In genomic region chr10:101958691-101959090, GRCh38 we compare ENCODE assay signal across 22 cellular contexts.
"Had no signal": no experiment of that assay in that cellular context is flagged by ENCODE, and none has a peak within 500 bp of the region (broad histone marks: within the 10 kb centered on the region; RNA-seq: fewer than 3 reads in every experiment).

No MANE protein-coding gene starts in this region.

- H3K4me3 ChIP-seq: left lung, thyroid gland had no signal

- ATAC-seq: esophagus mucosa, T-helper 17 cell had no signal

- H3K27ac ChIP-seq: left lung, thyroid gland had no signal

- H3K9me3 Mint-ChIP-seq: activated CD4-positive, alpha-beta memory T cell treated with anti-CD3 and anti-CD28 coated beads for 36 hours; activated naive CD4-positive, alpha-beta T cell treated with anti-CD3 and anti-CD28 coated beads, Interleukin-2, amount 10 ng/mL, durations not matched to agents 7 days and 5 days; nephron; stimulated activated naive CD8-positive, alpha-beta T cell treated with anti-CD3 and anti-CD28 coated beads, Interleukin-15, Interleukin-2, amounts not matched to agents 100 ng/mL and 50 ng/mL, for 24 hours had no signal

- H3K27me3 Mint-ChIP-seq: activated CD4-positive, alpha-beta memory T cell treated with anti-CD3 and anti-CD28 coated beads for 36 hours; activated naive CD4-positive, alpha-beta T cell treated with anti-CD3 and anti-CD28 coated beads, Interleukin-2, amount 10 ng/mL, durations not matched to agents 7 days and 5 days; stimulated activated naive CD8-positive, alpha-beta T cell treated with anti-CD3 and anti-CD28 coated beads, Interleukin-15, Interleukin-2, amounts not matched to agents 100 ng/mL and 50 ng/mL, for 24 hours; T-helper 17 cell had no signal

- DNase-seq: activated CD4-positive, alpha-beta memory T cell treated with anti-CD3 and anti-CD28 coated beads for 36 hours; activated CD4-positive, alpha-beta T cell treated with anti-CD3 and anti-CD28 coated beads for 48 hours; activated CD4-positive, CD25-positive, alpha-beta regulatory T cell; activated effector memory CD4-positive, alpha-beta T cell treated with Interleukin-2 at 50 U/mL for 16 hours; activated naive CD4-positive, alpha-beta T cell treated with anti-CD3 and anti-CD28 coated beads, Interleukin-2, amount 10 ng/mL, durations not matched to agents 7 days and 5 days; activated T-cell treated with anti-CD3 and anti-CD28 coated beads, Interleukin-2, amount 50 U/mL, for 48 hours; cortex of kidney; effector CD8-positive, alpha-beta T cell; foreskin melanocyte; glutamatergic neuron; hippocampal formation; kidney glomerular epithelial cell; left lung; mammary epithelial cell; occipital lobe; stimulated activated CD4-positive, alpha-beta T cell treated with anti-CD3 and anti-CD28 coated beads, Interleukin-4, amount 100 ng/mL, for 1 hour; SW 1271; T-helper 17 cell; thyroid gland had no signal

- H3K4me1 Mint-ChIP-seq: activated naive CD4-positive, alpha-beta T cell treated with anti-CD3 and anti-CD28 coated beads, Interleukin-2, amount 10 ng/mL, durations not matched to agents 7 days and 5 days had no signal

- H3K27me3 ChIP-seq: left lung, thyroid gland had no signal

- H3K9me3 ChIP-seq: left lung, thyroid gland had no signal

- H3K27ac Mint-ChIP-seq: activated CD4-positive, alpha-beta memory T cell treated with anti-CD3 and anti-CD28 coated beads for 36 hours; activated naive CD4-positive, alpha-beta T cell treated with anti-CD3 and anti-CD28 coated beads, Interleukin-2, amount 10 ng/mL, durations not matched to agents 7 days and 5 days; stimulated activated naive CD8-positive, alpha-beta T cell treated with anti-CD3 and anti-CD28 coated beads, Interleukin-15, Interleukin-2, amounts not matched to agents 100 ng/mL and 50 ng/mL, for 24 hours; T-helper 17 cell had no signal

- H3K4me3 Mint-ChIP-seq: activated CD4-positive, alpha-beta memory T cell treated with anti-CD3 and anti-CD28 coated beads for 36 hours; activated naive CD4-positive, alpha-beta T cell treated with anti-CD3 and anti-CD28 coated beads, Interleukin-2, amount 10 ng/mL, durations not matched to agents 7 days and 5 days; nephron; stimulated activated naive CD8-positive, alpha-beta T cell treated with anti-CD3 and anti-CD28 coated beads, Interleukin-15, Interleukin-2, amounts not matched to agents 100 ng/mL and 50 ng/mL, for 24 hours; T-helper 17 cell had no signal
